ENCODE assay signal across 1 cellular context in the genomic region with DNA sequence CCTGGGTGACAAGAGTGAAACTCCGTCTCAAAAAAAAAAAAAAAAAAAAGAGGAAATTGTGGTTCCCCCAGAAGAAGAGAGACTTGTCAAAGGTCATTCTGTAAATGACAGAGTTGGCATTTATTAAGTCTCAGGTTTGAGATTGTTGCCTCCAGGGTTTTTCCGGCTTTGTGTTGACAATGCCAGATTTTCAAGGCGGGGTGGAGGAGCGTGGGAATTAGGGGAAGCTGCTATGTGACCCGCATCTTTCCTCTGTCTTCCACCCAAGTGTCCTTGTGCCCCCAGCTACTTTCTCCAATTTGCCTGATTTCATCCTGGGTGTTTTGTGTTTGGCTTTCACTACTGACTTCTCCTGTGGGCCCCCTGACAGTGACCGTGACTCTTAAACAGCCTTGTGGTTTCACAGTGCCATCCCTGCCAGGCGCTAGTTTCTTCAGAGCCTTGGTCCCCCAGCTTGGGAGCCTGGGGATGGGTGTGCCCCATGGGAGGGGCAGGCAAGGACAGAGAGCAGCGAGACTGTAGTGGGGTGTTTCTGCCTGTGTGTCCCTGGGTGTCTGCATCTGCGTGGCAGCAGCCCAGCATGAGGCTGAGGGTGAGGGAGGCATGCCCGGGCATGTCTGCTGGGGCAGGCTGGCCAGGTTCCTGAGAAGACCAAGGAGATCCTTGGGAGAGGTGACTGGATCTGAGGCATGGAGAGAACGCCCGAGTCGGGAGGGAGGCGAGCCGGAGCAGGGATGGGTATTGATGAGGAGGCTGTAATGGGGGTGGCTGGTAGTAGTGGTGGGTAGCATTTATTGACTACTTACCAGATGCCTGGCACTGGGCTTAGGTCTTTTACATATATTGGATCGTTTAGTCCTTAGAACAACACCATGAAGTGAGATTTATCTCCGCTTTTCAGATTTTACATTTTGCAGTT.
TF ChIP-seq lines count a peak whose summit lies in the region.

No MANE protein-coding gene starts in this region.

TF ChIP-seq in GM12878, 131 proteins besides CTCF, POLR2A, EP300 and RAD21 (continued from another document and continues in another):
- TF ChIP-seq, protein P1, sequence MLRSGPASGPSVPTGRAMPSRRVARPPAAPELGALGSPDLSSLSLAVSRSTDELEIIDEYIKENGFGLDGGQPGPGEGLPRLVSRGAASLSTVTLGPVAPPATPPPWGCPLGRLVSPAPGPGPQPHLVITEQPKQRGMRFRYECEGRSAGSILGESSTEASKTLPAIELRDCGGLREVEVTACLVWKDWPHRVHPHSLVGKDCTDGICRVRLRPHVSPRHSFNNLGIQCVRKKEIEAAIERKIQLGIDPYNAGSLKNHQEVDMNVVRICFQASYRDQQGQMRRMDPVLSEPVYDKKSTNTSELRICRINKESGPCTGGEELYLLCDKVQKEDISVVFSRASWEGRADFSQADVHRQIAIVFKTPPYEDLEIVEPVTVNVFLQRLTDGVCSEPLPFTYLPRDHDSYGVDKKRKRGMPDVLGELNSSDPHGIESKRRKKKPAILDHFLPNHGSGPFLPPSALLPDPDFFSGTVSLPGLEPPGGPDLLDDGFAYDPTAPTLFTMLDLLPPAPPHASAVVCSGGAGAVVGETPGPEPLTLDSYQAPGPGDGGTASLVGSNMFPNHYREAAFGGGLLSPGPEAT (IDR thresholded peaks at IDR 0.05; ENCODE audit: low read depth), result peak; percentile 97
- TF ChIP-seq, protein P2, sequence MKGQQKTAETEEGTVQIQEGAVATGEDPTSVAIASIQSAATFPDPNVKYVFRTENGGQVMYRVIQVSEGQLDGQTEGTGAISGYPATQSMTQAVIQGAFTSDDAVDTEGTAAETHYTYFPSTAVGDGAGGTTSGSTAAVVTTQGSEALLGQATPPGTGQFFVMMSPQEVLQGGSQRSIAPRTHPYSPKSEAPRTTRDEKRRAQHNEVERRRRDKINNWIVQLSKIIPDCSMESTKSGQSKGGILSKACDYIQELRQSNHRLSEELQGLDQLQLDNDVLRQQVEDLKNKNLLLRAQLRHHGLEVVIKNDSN (IDR thresholded peaks at IDR 0.05; ENCODE audit: borderline replicate concordance, extremely low read length, insufficient read depth, low read depth, low read length), result no peak
- TF ChIP-seq IKZF2 (IDR thresholded peaks at IDR 0.05) (peak; percentile 95 to 98), TAF1 (IDR thresholded peaks at IDR 0.05; ENCODE audit: borderline replicate concordance, low read depth, low read length) (no peak), DPF2 (IDR thresholded peaks at IDR 0.05) (peak; percentile 91), HDAC6 (IDR thresholded peaks at IDR 0.05; ENCODE audit: unreplicated experiment) (no peak), NBN (IDR thresholded peaks at IDR 0.05) (0 out of 2 replicates have a peak, but pooled peaks have one; percentile 47), ZNF622 (IDR thresholded peaks at IDR 0.05) (no peak), CHD1 (IDR thresholded peaks at IDR 0.05; ENCODE audit: low read depth, low read length) (peak; percentile 79; the same call in 1 of the 2 replicates), IRF4 (IDR thresholded peaks at IDR 0.05; ENCODE audit: low read depth, low read length) (peak; percentile 68; the same call in 1 of the 2 replicates), NRF1 (conservative IDR thresholded peaks at IDR 0.05; ENCODE audit: low read depth, low read length) (no peak), ZNF217 (IDR thresholded peaks at IDR 0.05) (peak; percentile 30; the same call in 1 of the 2 replicates), ASH2L (IDR thresholded peaks at IDR 0.05; ENCODE audit: borderline replicate concordance, low read depth) (no peak), SIN3A (IDR thresholded peaks at IDR 0.05; ENCODE audit: low read depth, low read length) (0 out of 2 replicates have a peak, but pooled peaks have one; percentile 31), CBX5 (IDR thresholded peaks at IDR 0.05; ENCODE audit: low read depth) (no peak), MYB (IDR thresholded peaks at IDR 0.05; ENCODE audit: borderline replicate concordance, low read depth, low read length) (no peak), YBX1 (IDR thresholded peaks at IDR 0.05) (no peak), SPI1 (IDR thresholded peaks at IDR 0.05; ENCODE audit: borderline replicate concordance, insufficient read depth, low read depth, low read length) (peak; percentile 15; the same call in 1 of the 2 replicates), ZNF207 (IDR thresholded peaks at IDR 0.05; ENCODE audit: borderline replicate concordance) (peak; percentile 5), PAX5 (IDR thresholded peaks at IDR 0.05; ENCODE audit: borderline replicate concordance, low read depth, low read length) (no peak), ZNF24 (IDR thresholded peaks at IDR 0.05) (0 out of 2 replicates have a peak, but pooled peaks have one; percentile 6), FOXM1 (IDR thresholded peaks at IDR 0.05; ENCODE audit: low read depth, low read length) (no peak), TBL1XR1 (IDR thresholded peaks at IDR 0.05; ENCODE audit: low read depth, low read length) (peak; percentile 62; the same call in 1 of the 2 replicates), GATAD2B (conservative IDR thresholded peaks at IDR 0.05; ENCODE audit: low read depth) (peak; percentile 99), KLF5 (IDR thresholded peaks at IDR 0.05; ENCODE audit: partially characterized antibody) (no peak), EED (IDR thresholded peaks at IDR 0.05; ENCODE audit: low read depth) (peak; percentile 85), YY1 (IDR thresholded peaks at IDR 0.05; ENCODE audit: low read depth, low read length) (no peak; the same call in 1 of the 2 replicates), RFX5 (IDR thresholded peaks at IDR 0.05; ENCODE audit: low read depth, low read length) (no peak), BHLHE40 (IDR thresholded peaks at IDR 0.05; ENCODE audit: borderline replicate concordance in 1 of 2, low read depth in 2 of 2, low read length in 1 of 2) (peak in 1 of 2 experiments; percentile 77; a peak in 3 of 4 replicates)
- TF ChIP-seq, protein P3, sequence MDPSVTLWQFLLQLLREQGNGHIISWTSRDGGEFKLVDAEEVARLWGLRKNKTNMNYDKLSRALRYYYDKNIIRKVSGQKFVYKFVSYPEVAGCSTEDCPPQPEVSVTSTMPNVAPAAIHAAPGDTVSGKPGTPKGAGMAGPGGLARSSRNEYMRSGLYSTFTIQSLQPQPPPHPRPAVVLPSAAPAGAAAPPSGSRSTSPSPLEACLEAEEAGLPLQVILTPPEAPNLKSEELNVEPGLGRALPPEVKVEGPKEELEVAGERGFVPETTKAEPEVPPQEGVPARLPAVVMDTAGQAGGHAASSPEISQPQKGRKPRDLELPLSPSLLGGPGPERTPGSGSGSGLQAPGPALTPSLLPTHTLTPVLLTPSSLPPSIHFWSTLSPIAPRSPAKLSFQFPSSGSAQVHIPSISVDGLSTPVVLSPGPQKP (IDR thresholded peaks at IDR 0.05; ENCODE audit: low read depth, low read length), result no peak
- TF ChIP-seq, protein P4, sequence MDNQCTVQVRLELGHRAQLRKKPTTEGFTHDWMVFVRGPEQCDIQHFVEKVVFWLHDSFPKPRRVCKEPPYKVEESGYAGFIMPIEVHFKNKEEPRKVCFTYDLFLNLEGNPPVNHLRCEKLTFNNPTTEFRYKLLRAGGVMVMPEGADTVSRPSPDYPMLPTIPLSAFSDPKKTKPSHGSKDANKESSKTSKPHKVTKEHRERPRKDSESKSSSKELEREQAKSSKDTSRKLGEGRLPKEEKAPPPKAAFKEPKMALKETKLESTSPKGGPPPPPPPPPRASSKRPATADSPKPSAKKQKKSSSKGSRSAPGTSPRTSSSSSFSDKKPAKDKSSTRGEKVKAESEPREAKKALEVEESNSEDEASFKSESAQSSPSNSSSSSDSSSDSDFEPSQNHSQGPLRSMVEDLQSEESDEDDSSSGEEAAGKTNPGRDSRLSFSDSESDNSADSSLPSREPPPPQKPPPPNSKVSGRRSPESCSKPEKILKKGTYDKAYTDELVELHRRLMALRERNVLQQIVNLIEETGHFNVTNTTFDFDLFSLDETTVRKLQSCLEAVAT (IDR thresholded peaks at IDR 0.05), result 0 out of 2 replicates have a peak, but pooled peaks have one; percentile 41
- TF ChIP-seq, protein P5, sequence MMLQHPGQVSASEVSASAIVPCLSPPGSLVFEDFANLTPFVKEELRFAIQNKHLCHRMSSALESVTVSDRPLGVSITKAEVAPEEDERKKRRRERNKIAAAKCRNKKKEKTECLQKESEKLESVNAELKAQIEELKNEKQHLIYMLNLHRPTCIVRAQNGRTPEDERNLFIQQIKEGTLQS (IDR thresholded peaks at IDR 0.05; ENCODE audit: borderline replicate concordance, extremely low read depth, low read depth, low read length), result no peak
- TF ChIP-seq, protein P6, sequence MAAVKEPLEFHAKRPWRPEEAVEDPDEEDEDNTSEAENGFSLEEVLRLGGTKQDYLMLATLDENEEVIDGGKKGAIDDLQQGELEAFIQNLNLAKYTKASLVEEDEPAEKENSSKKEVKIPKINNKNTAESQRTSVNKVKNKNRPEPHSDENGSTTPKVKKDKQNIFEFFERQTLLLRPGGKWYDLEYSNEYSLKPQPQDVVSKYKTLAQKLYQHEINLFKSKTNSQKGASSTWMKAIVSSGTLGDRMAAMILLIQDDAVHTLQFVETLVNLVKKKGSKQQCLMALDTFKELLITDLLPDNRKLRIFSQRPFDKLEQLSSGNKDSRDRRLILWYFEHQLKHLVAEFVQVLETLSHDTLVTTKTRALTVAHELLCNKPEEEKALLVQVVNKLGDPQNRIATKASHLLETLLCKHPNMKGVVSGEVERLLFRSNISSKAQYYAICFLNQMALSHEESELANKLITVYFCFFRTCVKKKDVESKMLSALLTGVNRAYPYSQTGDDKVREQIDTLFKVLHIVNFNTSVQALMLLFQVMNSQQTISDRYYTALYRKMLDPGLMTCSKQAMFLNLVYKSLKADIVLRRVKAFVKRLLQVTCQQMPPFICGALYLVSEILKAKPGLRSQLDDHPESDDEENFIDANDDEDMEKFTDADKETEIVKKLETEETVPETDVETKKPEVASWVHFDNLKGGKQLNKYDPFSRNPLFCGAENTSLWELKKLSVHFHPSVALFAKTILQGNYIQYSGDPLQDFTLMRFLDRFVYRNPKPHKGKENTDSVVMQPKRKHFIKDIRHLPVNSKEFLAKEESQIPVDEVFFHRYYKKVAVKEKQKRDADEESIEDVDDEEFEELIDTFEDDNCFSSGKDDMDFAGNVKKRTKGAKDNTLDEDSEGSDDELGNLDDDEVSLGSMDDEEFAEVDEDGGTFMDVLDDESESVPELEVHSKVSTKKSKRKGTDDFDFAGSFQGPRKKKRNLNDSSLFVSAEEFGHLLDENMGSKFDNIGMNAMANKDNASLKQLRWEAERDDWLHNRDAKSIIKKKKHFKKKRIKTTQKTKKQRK (IDR thresholded peaks at IDR 0.05; ENCODE audit: low read depth, low read length), result no peak
- TF ChIP-seq, protein P7, sequence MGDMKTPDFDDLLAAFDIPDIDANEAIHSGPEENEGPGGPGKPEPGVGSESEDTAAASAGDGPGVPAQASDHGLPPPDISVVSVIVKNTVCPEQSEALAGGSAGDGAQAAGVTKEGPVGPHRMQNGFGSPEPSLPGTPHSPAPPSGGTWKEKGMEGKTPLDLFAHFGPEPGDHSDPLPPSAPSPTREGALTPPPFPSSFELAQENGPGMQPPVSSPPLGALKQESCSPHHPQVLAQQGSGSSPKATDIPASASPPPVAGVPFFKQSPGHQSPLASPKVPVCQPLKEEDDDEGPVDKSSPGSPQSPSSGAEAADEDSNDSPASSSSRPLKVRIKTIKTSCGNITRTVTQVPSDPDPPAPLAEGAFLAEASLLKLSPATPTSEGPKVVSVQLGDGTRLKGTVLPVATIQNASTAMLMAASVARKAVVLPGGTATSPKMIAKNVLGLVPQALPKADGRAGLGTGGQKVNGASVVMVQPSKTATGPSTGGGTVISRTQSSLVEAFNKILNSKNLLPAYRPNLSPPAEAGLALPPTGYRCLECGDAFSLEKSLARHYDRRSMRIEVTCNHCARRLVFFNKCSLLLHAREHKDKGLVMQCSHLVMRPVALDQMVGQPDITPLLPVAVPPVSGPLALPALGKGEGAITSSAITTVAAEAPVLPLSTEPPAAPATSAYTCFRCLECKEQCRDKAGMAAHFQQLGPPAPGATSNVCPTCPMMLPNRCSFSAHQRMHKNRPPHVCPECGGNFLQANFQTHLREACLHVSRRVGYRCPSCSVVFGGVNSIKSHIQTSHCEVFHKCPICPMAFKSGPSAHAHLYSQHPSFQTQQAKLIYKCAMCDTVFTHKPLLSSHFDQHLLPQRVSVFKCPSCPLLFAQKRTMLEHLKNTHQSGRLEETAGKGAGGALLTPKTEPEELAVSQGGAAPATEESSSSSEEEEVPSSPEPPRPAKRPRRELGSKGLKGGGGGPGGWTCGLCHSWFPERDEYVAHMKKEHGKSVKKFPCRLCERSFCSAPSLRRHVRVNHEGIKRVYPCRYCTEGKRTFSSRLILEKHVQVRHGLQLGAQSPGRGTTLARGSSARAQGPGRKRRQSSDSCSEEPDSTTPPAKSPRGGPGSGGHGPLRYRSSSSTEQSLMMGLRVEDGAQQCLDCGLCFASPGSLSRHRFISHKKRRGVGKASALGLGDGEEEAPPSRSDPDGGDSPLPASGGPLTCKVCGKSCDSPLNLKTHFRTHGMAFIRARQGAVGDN (IDR thresholded peaks at IDR 0.05), result peak; percentile 43; the same call in 1 of the 2 replicates
- TF ChIP-seq, protein P8, sequence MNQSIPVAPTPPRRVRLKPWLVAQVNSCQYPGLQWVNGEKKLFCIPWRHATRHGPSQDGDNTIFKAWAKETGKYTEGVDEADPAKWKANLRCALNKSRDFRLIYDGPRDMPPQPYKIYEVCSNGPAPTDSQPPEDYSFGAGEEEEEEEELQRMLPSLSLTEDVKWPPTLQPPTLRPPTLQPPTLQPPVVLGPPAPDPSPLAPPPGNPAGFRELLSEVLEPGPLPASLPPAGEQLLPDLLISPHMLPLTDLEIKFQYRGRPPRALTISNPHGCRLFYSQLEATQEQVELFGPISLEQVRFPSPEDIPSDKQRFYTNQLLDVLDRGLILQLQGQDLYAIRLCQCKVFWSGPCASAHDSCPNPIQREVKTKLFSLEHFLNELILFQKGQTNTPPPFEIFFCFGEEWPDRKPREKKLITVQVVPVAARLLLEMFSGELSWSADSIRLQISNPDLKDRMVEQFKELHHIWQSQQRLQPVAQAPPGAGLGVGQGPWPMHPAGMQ (IDR thresholded peaks at IDR 0.05; ENCODE audit: borderline replicate concordance), result no peak
- TF ChIP-seq, protein P9, sequence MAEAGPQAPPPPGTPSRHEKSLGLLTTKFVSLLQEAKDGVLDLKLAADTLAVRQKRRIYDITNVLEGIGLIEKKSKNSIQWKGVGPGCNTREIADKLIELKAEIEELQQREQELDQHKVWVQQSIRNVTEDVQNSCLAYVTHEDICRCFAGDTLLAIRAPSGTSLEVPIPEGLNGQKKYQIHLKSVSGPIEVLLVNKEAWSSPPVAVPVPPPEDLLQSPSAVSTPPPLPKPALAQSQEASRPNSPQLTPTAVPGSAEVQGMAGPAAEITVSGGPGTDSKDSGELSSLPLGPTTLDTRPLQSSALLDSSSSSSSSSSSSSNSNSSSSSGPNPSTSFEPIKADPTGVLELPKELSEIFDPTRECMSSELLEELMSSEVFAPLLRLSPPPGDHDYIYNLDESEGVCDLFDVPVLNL (IDR thresholded peaks at IDR 0.05; ENCODE audit: low read depth, low read length), result no peak
- TF ChIP-seq, protein P10, sequence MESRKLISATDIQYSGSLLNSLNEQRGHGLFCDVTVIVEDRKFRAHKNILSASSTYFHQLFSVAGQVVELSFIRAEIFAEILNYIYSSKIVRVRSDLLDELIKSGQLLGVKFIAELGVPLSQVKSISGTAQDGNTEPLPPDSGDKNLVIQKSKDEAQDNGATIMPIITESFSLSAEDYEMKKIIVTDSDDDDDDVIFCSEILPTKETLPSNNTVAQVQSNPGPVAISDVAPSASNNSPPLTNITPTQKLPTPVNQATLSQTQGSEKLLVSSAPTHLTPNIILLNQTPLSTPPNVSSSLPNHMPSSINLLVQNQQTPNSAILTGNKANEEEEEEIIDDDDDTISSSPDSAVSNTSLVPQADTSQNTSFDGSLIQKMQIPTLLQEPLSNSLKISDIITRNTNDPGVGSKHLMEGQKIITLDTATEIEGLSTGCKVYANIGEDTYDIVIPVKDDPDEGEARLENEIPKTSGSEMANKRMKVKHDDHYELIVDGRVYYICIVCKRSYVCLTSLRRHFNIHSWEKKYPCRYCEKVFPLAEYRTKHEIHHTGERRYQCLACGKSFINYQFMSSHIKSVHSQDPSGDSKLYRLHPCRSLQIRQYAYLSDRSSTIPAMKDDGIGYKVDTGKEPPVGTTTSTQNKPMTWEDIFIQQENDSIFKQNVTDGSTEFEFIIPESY (IDR thresholded peaks at IDR 0.05), result no peak
